In genomic region chr1:74343191-74343590, GRCh38 we compare ENCODE assay signal across 11 cellular contexts.
DNase-seq lines count a peak whose midpoint lies in the region; ATAC-seq and TF ChIP-seq lines count a peak whose summit lies in the region.
"Had no signal": no experiment of that assay in that cellular context is flagged by ENCODE, and none has a peak within 500 bp of the region (broad histone marks: within the 10 kb centered on the region; RNA-seq: fewer than 3 reads in every experiment).

No MANE protein-coding gene starts in this region.

- no peaks in the 10 kb centered on the region for H3K27me3 Mint-ChIP-seq in MCF 10A (ENCODE audit: insufficient read depth, unreplicated experiment)
- no peaks in the 10 kb centered on the region for H3K27me3 Mint-ChIP-seq in activated CD4-positive, alpha-beta T cell treated with anti-CD3 and anti-CD28 coated beads, Interleukin-2, amount 10 ng/mL, durations not matched to agents 24 days and 14 days
- H3K27me3 Mint-ChIP-seq: activated naive CD4-positive, alpha-beta T cell treated with anti-CD3 and anti-CD28 coated beads, Interleukin-2, amount 10 ng/mL, durations not matched to agents 7 days and 5 days had no signal

- intact Hi-C loops in MCF 10A (cut with micrococcal nuclease) (no loop called here), breast epithelium (cut with DNase I; ENCODE audit: low total_unique reads) (no loop called here), heart left ventricle (cut with DNase I) (loop anchor here in 1 of 10 donors (5.0 kb wide), 1 partner anchor 49 kb away; no protein-coding TSS in a partner anchor)
- intact Hi-C loops in activated CD4-positive, alpha-beta T cell treated with anti-CD3 and anti-CD28 coated beads, Interleukin-2, amount 10 ng/mL, durations not matched to agents 24 days and 14 days (cut with micrococcal nuclease): no loop called here

- POLR2A ChIA-PET in MCF 10A (lab: Yijun Ruan, JAX): no interaction called here

- WGBS in heart left ventricle, 4 donors: 26 to 40% (median 31%) methylated on average over 1 of the region's 1 CpG

- no peaks in the 10 kb centered on the region for H3K36me3 Mint-ChIP-seq in MCF 10A (ENCODE audit: insufficient read depth, unreplicated experiment)
- no peaks in the 10 kb centered on the region for H3K36me3 Mint-ChIP-seq in activated CD4-positive, alpha-beta T cell treated with anti-CD3 and anti-CD28 coated beads, Interleukin-2, amount 10 ng/mL, durations not matched to agents 24 days and 14 days (ENCODE audit: low read depth)
- H3K36me3 Mint-ChIP-seq: activated naive CD4-positive, alpha-beta T cell treated with anti-CD3 and anti-CD28 coated beads, Interleukin-2, amount 10 ng/mL, durations not matched to agents 7 days and 5 days had no signal

- H3K27me3 ChIP-seq in breast epithelium (no peaks in the 10 kb centered on the region), heart left ventricle (no peaks in the 10 kb centered on the region)

- H3K9me3 ChIP-seq in breast epithelium: no peaks in the 10 kb centered on the region
- H3K9me3 ChIP-seq in heart left ventricle: peaks cover 0 to under 1% (median 0%) of the 10 kb centered on the region in 12 donors

- H3K27ac ChIP-seq in breast epithelium (no peak overlapping the region), heart left ventricle (peak overlapping the region in 5 of 12 donors; percentile 15 to 81 (median 43))

- no TSS peak for BruUV-seq in MCF 10A (replicated peaks; lab: Mats Ljungman, UMichigan)

- H3K27ac Mint-ChIP-seq in MCF 10A (ENCODE audit: low read depth, unreplicated experiment): no peak overlapping the region
- H3K27ac Mint-ChIP-seq in activated CD4-positive, alpha-beta T cell treated with anti-CD3 and anti-CD28 coated beads, Interleukin-2, amount 10 ng/mL, durations not matched to agents 24 days and 14 days: no peak overlapping the region
- H3K27ac Mint-ChIP-seq: activated naive CD4-positive, alpha-beta T cell treated with anti-CD3 and anti-CD28 coated beads, Interleukin-2, amount 10 ng/mL, durations not matched to agents 7 days and 5 days had no signal

- H3K4me3 ChIP-seq in breast epithelium: no peak overlapping the region
- no peak overlapping the region for H3K4me3 ChIP-seq in heart left ventricle

- H3K4me1 ChIP-seq in breast epithelium (no peaks in the 10 kb centered on the region), heart left ventricle (peaks cover 0 to 25% (median 4%) of the 10 kb centered on the region in 12 donors)

- ATAC-seq in heart left ventricle (peak in 1 of 4 donors; percentile 20), GM21786 (IDR thresholded peaks at IDR 0.05; ENCODE audit: unreplicated experiment) (no peak)

- no peaks in the 10 kb centered on the region for H3K4me1 Mint-ChIP-seq in MCF 10A (ENCODE audit: insufficient read depth, unreplicated experiment)
- H3K4me1 Mint-ChIP-seq in activated CD4-positive, alpha-beta T cell treated with anti-CD3 and anti-CD28 coated beads, Interleukin-2, amount 10 ng/mL, durations not matched to agents 24 days and 14 days: no peaks in the 10 kb centered on the region
- H3K4me1 Mint-ChIP-seq: activated naive CD4-positive, alpha-beta T cell treated with anti-CD3 and anti-CD28 coated beads, Interleukin-2, amount 10 ng/mL, durations not matched to agents 7 days and 5 days had no signal

- CTCF ChIA-PET in MCF 10A (lab: Yijun Ruan, JAX): interaction anchor here (1.1 kb wide), 1 partner anchor 48 kb away, joined by 3 read pairs; no protein-coding TSS in a partner anchor

- DNase-seq in MCF 10A (ENCODE audit: unreplicated experiment) (peak; percentile 9), breast epithelium (ENCODE audit: low spot score in 2 of 2) (no peak), NCI-H82 treated with DMSO at 0.1 percent for 48 hours (lab: John Stamatoyannopoulos, UW; ENCODE audit: unreplicated experiment) (peak; percentile 99), heart left ventricle (peak in 3 of 5 donors; percentile 24 to 42 (median 24)), ureter (ENCODE audit: low spot score) (peak; percentile 41), NCI-H2107 (lab: John Stamatoyannopoulos, UW) (no peak)
- no peak for DNase-seq in activated CD4-positive, alpha-beta T cell treated with anti-CD3 and anti-CD28 coated beads, Interleukin-2, amount 10 ng/mL, durations not matched to agents 24 days and 14 days
- DNase-seq: activated CD4-positive, alpha-beta T cell treated with anti-CD3 and anti-CD28 coated beads for 1 hour; activated naive CD4-positive, alpha-beta T cell treated with anti-CD3 and anti-CD28 coated beads, Interleukin-2, amount 10 ng/mL, durations not matched to agents 7 days and 5 days; stimulated activated CD4-positive, alpha-beta T cell treated with anti-CD3 and anti-CD28 coated beads, Interleukin-2, amount 100 ng/mL, for 48 hours had no signal

- TF ChIP-seq POLR2A in breast epithelium (IDR thresholded peaks at IDR 0.05) (no peak), heart left ventricle (IDR thresholded peaks at IDR 0.05) (no peak)

- H3K4me3 Mint-ChIP-seq in MCF 10A (ENCODE audit: unreplicated experiment): no peak overlapping the region
- no peak overlapping the region for H3K4me3 Mint-ChIP-seq in activated CD4-positive, alpha-beta T cell treated with anti-CD3 and anti-CD28 coated beads, Interleukin-2, amount 10 ng/mL, durations not matched to agents 24 days and 14 days
- H3K4me3 Mint-ChIP-seq: activated naive CD4-positive, alpha-beta T cell treated with anti-CD3 and anti-CD28 coated beads, Interleukin-2, amount 10 ng/mL, durations not matched to agents 7 days and 5 days had no signal

- H3K9me3 Mint-ChIP-seq in MCF 10A (ENCODE audit: unreplicated experiment): no peaks in the 10 kb centered on the region
- H3K9me3 Mint-ChIP-seq in activated CD4-positive, alpha-beta T cell treated with anti-CD3 and anti-CD28 coated beads, Interleukin-2, amount 10 ng/mL, durations not matched to agents 24 days and 14 days: no peaks in the 10 kb centered on the region
- H3K9me3 Mint-ChIP-seq: activated naive CD4-positive, alpha-beta T cell treated with anti-CD3 and anti-CD28 coated beads, Interleukin-2, amount 10 ng/mL, durations not matched to agents 7 days and 5 days had no signal

- H3K36me3 ChIP-seq in breast epithelium (no peaks in the 10 kb centered on the region), heart left ventricle (peaks cover 0 to 16% (median 0%) of the 10 kb centered on the region in 9 donors)

- TF ChIP-seq CTCF in MCF 10A (IDR thresholded peaks at IDR 0.05; ENCODE audit: unreplicated experiment) (no peak), breast epithelium (IDR thresholded peaks at IDR 0.05) (no peak), heart left ventricle (IDR thresholded peaks at IDR 0.05) (no peak)

Comparison
In these comparisons a context has a peak if more than half of its experiments do, and no peak if none do; other contexts are left out.
1. DNase-seq: peak in MCF 10A (single experiment), NCI-H82 treated with DMSO at 0.1 percent for 48 hours (single experiment), heart left ventricle (3 of 5) and ureter (single experiment); none in breast epithelium (0 of 2), activated CD4-positive, alpha-beta T cell treated with anti-CD3 and anti-CD28 coated beads, Interleukin-2, amount 10 ng/mL, durations not matched to agents 24 days and 14 days (single experiment) and NCI-H2107 (single experiment).